Comparison of ENCODE assay signal across 23 cellular contexts in genomic region chr19:55694241-55694655, GRCh38. TPM values are rescaled to one million over a fixed set of nuclear protein-coding genes. Genes with fewer than 3 reads are reported as not detected.
"Had no signal": no experiment of that assay in that cellular context is flagged by ENCODE, and none has a peak within 500 bp of the region (broad histone marks: within the 10 kb centered on the region; RNA-seq: fewer than 3 reads in every experiment).

No MANE protein-coding gene starts in this region.

- H3K4me1 ChIP-seq: ascending aorta, gastrocnemius medialis, upper lobe of left lung had no signal

- H3K27ac ChIP-seq: ascending aorta, gastrocnemius medialis, stomach, upper lobe of left lung had no signal

- ATAC-seq: activated CD8-positive, alpha-beta T cell treated with anti-CD3 and anti-CD28 coated beads for 36 hours; activated T-helper 17 cell treated with anti-CD3 and anti-CD28 coated beads, Interleukin-2, amount 50 U/mL, for 72 hours; esophagus mucosa; gastrocnemius medialis had no signal

- DNase-seq: activated CD4-positive, alpha-beta T cell treated with anti-CD3 and anti-CD28 coated beads, Interleukin-2, amount 10 ng/mL, durations not matched to agents 24 days and 14 days; activated CD8-positive, alpha-beta T cell treated with anti-CD3 and anti-CD28 coated beads for 36 hours; activated naive CD4-positive, alpha-beta T cell treated with anti-CD3 and anti-CD28 coated beads for 36 hours; activated T-cell treated with anti-CD3 and anti-CD28 coated beads, Interleukin-2, amount 50 U/mL, for 1 hour; cerebellar nuclear complex; effector CD8-positive, alpha-beta T cell; gastrocnemius medialis; immature natural killer cell; kidney glomerular epithelial cell; nephron progenitor cell; occipital lobe; SK-N-SH; stimulated activated CD4-positive, alpha-beta T cell treated with anti-CD3 and anti-CD28 coated beads, Interleukin-15, amount 100 ng/mL, for 24 hours; stimulated activated CD4-positive, alpha-beta T cell treated with anti-CD3 and anti-CD28 coated beads, Interleukin-2, amount 100 ng/mL, for 48 hours; stomach had no signal

- H3K4me3 ChIP-seq: ascending aorta, gastrocnemius medialis, stomach, upper lobe of left lung had no signal

- H3K27me3 ChIP-seq: ascending aorta, gastrocnemius medialis, stomach, upper lobe of left lung had no signal

- H3K9me3 ChIP-seq: ascending aorta, gastrocnemius medialis, SK-N-SH, stomach, upper lobe of left lung had no signal

RNA-seq across cellular contexts. Expression of gene NLRP9, which starts 44.0 kb away (rescaled TPM):
- total RNA-seq: activated CD4-positive, alpha-beta T cell treated with anti-CD3 and anti-CD28 coated beads, Interleukin-2, amount 10 ng/mL, durations not matched to agents 24 days and 14 days; activated CD8-positive, alpha-beta T cell treated with anti-CD3 and anti-CD28 coated beads for 36 hours; activated naive CD4-positive, alpha-beta T cell treated with anti-CD3 and anti-CD28 coated beads for 36 hours; activated T-helper 17 cell treated with anti-CD3 and anti-CD28 coated beads, Interleukin-2, amount 50 U/mL, for 72 hours; ascending aorta; esophagus mucosa; gastrocnemius medialis; lower leg skin; mesenteric fat pad; occipital lobe; progenitor cell of endocrine pancreas; stomach; temporal lobe; upper lobe of left lung had no signal
